ENCODE assay signal across 8 cellular contexts in the genomic region with DNA sequence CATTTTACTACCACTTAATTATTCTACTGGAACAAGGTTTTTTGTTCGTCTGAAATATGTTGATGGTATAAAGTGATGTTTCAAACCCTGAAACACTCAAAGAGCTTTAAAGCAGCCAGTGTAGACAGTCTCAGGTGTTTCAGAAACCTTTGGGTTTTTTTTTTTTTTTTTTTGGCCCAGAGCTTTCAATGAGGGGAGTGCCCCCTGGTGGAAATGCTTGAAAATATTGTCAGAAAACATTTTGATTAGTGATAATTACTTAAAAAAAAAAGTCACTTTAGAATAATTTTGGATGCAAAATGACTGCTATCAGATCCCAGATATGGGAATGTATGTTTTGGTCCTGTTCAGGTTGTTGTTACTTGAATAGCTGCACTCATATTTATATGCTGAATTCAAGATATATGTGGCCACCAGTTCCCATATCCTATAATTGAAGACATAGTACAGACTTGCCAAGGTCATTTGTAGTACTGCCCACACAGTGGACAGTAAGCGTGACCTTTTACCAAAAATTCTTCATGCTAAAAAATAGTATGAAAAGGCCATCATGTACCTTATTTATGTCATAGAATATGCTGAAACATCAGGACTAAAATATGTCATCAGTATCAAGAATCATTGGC. TPM values are rescaled to one million over a fixed set of nuclear protein-coding genes. Genes with fewer than 3 reads are reported as not detected.
DNase-seq lines count a peak whose midpoint lies in the region; ATAC-seq and FAIRE-seq lines count a peak whose summit lies in the region.

No MANE protein-coding gene starts in this region.

- peak; percentile 11 for DNase-seq in NOMO-1 treated with DMSO at 0.1 percent for 48 hours (lab: John Stamatoyannopoulos, UW; ENCODE audit: unreplicated experiment)
- no peak for DNase-seq in NOMO-1 treated with dmso at 0.1 percent for 144 hours (lab: John Stamatoyannopoulos, UW; ENCODE audit: unreplicated experiment)
- DNase-seq in HT1080 (ENCODE audit: low read depth) = peak; percentile 9
- no peak for DNase-seq in T-helper 2 cell treated with Interferon-gamma antibody and Interleukin-4, amounts not matched to agents 5 μg/mL and 100 μg/mL, for 36 hours (ENCODE audit: low spot score)
- peak; percentile 0 for DNase-seq in hepatic stellate cell (ENCODE audit: low spot score)
- DNase-seq in urothelium cell line (ENCODE audit: low spot score) = peak; percentile 6
- no peak for DNase-seq in left colon

- FAIRE-seq in urothelium cell line (lab: Jason Lieb, UNC) = no peak

- ATAC-seq in left colon (no peak), GM21447 (IDR thresholded peaks at IDR 0.05; ENCODE audit: unreplicated experiment) (no peak)

- H3K9me3 Mint-ChIP-seq in T-helper 2 cell treated with Interferon-gamma antibody and Interleukin-4, amounts not matched to agents 5 μg/mL and 100 μg/mL, for 36 hours = no peaks in the 10 kb centered on the region

- H3K4me1 Mint-ChIP-seq in T-helper 2 cell treated with Interferon-gamma antibody and Interleukin-4, amounts not matched to agents 5 μg/mL and 100 μg/mL, for 36 hours (ENCODE audit: low read depth) = peaks cover 71% of the 10 kb centered on the region

- intact Hi-C loops in left colon (cut with DNase I, micrococcal nuclease) = no loop called here

- no peak overlapping the region for H3K27ac Mint-ChIP-seq in T-helper 2 cell treated with Interferon-gamma antibody and Interleukin-4, amounts not matched to agents 5 μg/mL and 100 μg/mL, for 36 hours

- H3K36me3 Mint-ChIP-seq in T-helper 2 cell treated with Interferon-gamma antibody and Interleukin-4, amounts not matched to agents 5 μg/mL and 100 μg/mL, for 36 hours (ENCODE audit: low read depth) = peaks cover 79% of the 10 kb centered on the region

- peak overlapping the region; percentile 18 for H3K4me3 Mint-ChIP-seq in T-helper 2 cell treated with Interferon-gamma antibody and Interleukin-4, amounts not matched to agents 5 μg/mL and 100 μg/mL, for 36 hours

- no peaks in the 10 kb centered on the region for H3K27me3 Mint-ChIP-seq in T-helper 2 cell treated with Interferon-gamma antibody and Interleukin-4, amounts not matched to agents 5 μg/mL and 100 μg/mL, for 36 hours (ENCODE audit: low read depth)

RNA-seq across cellular contexts. Expression of a gene that starts 35.9 kb away (rescaled TPM):
- total RNA-seq in HT1080 (2014; rRNA removed; shearing (Covaris generic)) = 11.4 and 19.5 TPM in 2 replicates
- polyA plus RNA-seq in HT1080 (2015; cell fraction: cytosol; rRNA removed) = 19.8 and 35.7 TPM in 2 replicates
- 49.5 and 63.3 TPM in 2 replicates for polyA plus RNA-seq in HT1080 (2015; cell fraction: nucleus; rRNA removed)
- total RNA-seq in left colon = 10 to 100 TPM; 27.2 to 38.3 TPM

Comparison
In these comparisons a context has a peak if more than half of its experiments do, and no peak if none do; other contexts are left out.
1. DNase-seq: peak in NOMO-1 treated with DMSO at 0.1 percent for 48 hours (single experiment), HT1080 (single experiment), hepatic stellate cell (single experiment) and urothelium cell line (single experiment); none in NOMO-1 treated with dmso at 0.1 percent for 144 hours (single experiment), T-helper 2 cell treated with Interferon-gamma antibody and Interleukin-4, amounts not matched to agents 5 μg/mL and 100 μg/mL, for 36 hours (single experiment) and left colon (0 of 2).